In genomic region chr6:129749749-129750120, GRCh38 we compare ENCODE assay signal across 8 cellular contexts. TPM values are rescaled to one million over a fixed set of nuclear protein-coding genes. Genes with fewer than 3 reads are reported as not detected.
DNase-seq lines count a peak whose midpoint lies in the region; ATAC-seq and TF ChIP-seq lines count a peak whose summit lies in the region.

No MANE protein-coding gene starts in this region.

- H3K27me3 Mint-ChIP-seq in CD8-positive, alpha-beta memory T cell, result no peaks in the 10 kb centered on the region

- no peak overlapping the region for H3K9ac ChIP-seq in colonic mucosa (ENCODE audit: low read depth in 2 of 2, low read length in 2 of 2)

- no peaks in the 10 kb centered on the region for H3K9me3 ChIP-seq in CD8-positive, alpha-beta memory T cell (ENCODE audit: low read length)
- H3K9me3 ChIP-seq in colonic mucosa (no peaks in the 10 kb centered on the region), sigmoid colon (no peaks in the 10 kb centered on the region)

- POLR2A ChIA-PET in CD8-positive, alpha-beta memory T cell (lab: Charles Lee), result interaction anchor here (0.6 to 1.9 kb wide), 10 partner anchors 13 to 272 kb away, joined by 3 to 13 read pairs (median 4); partner anchors contain the start of genes ARHGAP18 and TMEM244

- WGBS in sigmoid colon, 2 donors, result 47 to 62% methylated on average over 4 of the region's 4 CpGs

- no peak for TF ChIP-seq EP300 in sigmoid colon (IDR thresholded peaks at IDR 0.05)

- peak overlapping the region; percentile 43 for H3K4me3 ChIP-seq in CD8-positive, alpha-beta memory T cell (ENCODE audit: low read length)
- H3K4me3 ChIP-seq in colonic mucosa (no peak overlapping the region), sigmoid colon (no peak overlapping the region)

- H3K27me3 ChIP-seq in CD8-positive, alpha-beta memory T cell (ENCODE audit: insufficient read depth, low read length, poor library complexity, severe bottlenecking), result no peaks in the 10 kb centered on the region
- H3K27me3 ChIP-seq in colonic mucosa (no peaks in the 10 kb centered on the region), sigmoid colon (no peaks in the 10 kb centered on the region)

- intact Hi-C loops in colonic mucosa (cut with DNase I) (no loop called here), sigmoid colon (cut with DNase I) (loop anchor here (2.0 kb wide), 1 partner anchor 151 kb away; no protein-coding TSS in a partner anchor)

- TF ChIP-seq CTCF in colonic mucosa (IDR thresholded peaks at IDR 0.05) (no peak), sigmoid colon (IDR thresholded peaks at IDR 0.05) (no peak)

- H3K4me1 ChIP-seq in CD8-positive, alpha-beta memory T cell (ENCODE audit: insufficient read depth, low read length), result peaks cover 43% of the 10 kb centered on the region
- H3K4me1 ChIP-seq in colonic mucosa (no peaks in the 10 kb centered on the region), sigmoid colon (peaks cover 0 to 32% (median 15%) of the 10 kb centered on the region in 4 donors)

- peak overlapping the region; percentile 15 for H3K27ac ChIP-seq in CD8-positive, alpha-beta memory T cell (ENCODE audit: low read depth, low read length)
- peak overlapping the region; percentile 10 for H3K27ac ChIP-seq in colonic mucosa
- H3K27ac ChIP-seq in sigmoid colon, result peak overlapping the region; percentile 3 to 56 (median 40)

- peak overlapping the region; percentile 80 to 98 (median 91) for H3K27ac Mint-ChIP-seq in CD8-positive, alpha-beta memory T cell

- peaks cover 45 to 60% (median 56%) of the 10 kb centered on the region in 3 donors for H3K4me1 Mint-ChIP-seq in CD8-positive, alpha-beta memory T cell

- peak overlapping the region; percentile 68 to 90 (median 78) for H3K4me3 Mint-ChIP-seq in CD8-positive, alpha-beta memory T cell

- CTCF ChIA-PET in CD8-positive, alpha-beta memory T cell (lab: Charles Lee), result interaction anchor here (1.0 to 4.5 kb wide), 11 partner anchors 11 to 146 kb away, joined by 3 to 27 read pairs (median 4); partner anchors contain the start of gene ARHGAP18

- peak in 3 of 5 donors; percentile 45 to 62 (median 59) for DNase-seq in CD8-positive, alpha-beta memory T cell
- DNase-seq in NOMO-1 treated with DMSO at 0.1 percent for 48 hours (lab: John Stamatoyannopoulos, UW; ENCODE audit: unreplicated experiment) (peak; percentile 95), colonic mucosa (no peak), sigmoid colon (no peak), NCI-H2227 (lab: John Stamatoyannopoulos, UW; ENCODE audit: unreplicated experiment) (no peak), DMS153 (lab: John Stamatoyannopoulos, UW) (no peak), NCI-H2171 (lab: John Stamatoyannopoulos, UW) (no peak)

- peak; percentile 46 for ATAC-seq in GM21825 (IDR thresholded peaks at IDR 0.05; ENCODE audit: unreplicated experiment)

- no peak for TF ChIP-seq POLR2A in sigmoid colon (IDR thresholded peaks at IDR 0.05)

- no peaks in the 10 kb centered on the region for H3K36me3 ChIP-seq in CD8-positive, alpha-beta memory T cell (ENCODE audit: insufficient read depth, low read length)
- H3K36me3 ChIP-seq in colonic mucosa, result no peaks in the 10 kb centered on the region
- H3K36me3 ChIP-seq in sigmoid colon, result no peaks in the 10 kb centered on the region

- no peaks in the 10 kb centered on the region for H3K9me3 Mint-ChIP-seq in CD8-positive, alpha-beta memory T cell

- no peaks in the 10 kb centered on the region for H3K36me3 Mint-ChIP-seq in CD8-positive, alpha-beta memory T cell

RNA-seq across cellular contexts. Expression of gene ARHGAP18, which starts 39.8 kb away (rescaled TPM):
- 1 to 10 TPM; 6.5 to 7.2 TPM for total RNA-seq in CD8-positive, alpha-beta memory T cell
- 5.8 TPM for polyA plus RNA-seq in CD8-positive, alpha-beta memory T cell
- total RNA-seq in colonic mucosa, result 10 to 100 TPM; 18.7 to 28.3 TPM
- total RNA-seq in sigmoid colon, result 10 to 100 TPM in 2 of 4 donors, 1 to 10 TPM in 2; 9.2 to 16.9 (median 10.0) TPM
- polyA plus RNA-seq in sigmoid colon, result 10 to 100 TPM in 2 of 3 donors, 1 to 10 TPM in 1; 9.2 to 16.0 (median 13.8) TPM

Comparison
In these comparisons a context has a peak if more than half of its experiments do, and no peak if none do; other contexts are left out.
1. DNase-seq: peak in CD8-positive, alpha-beta memory T cell (3 of 5) and NOMO-1 treated with DMSO at 0.1 percent for 48 hours (single experiment); none in colonic mucosa (single experiment), sigmoid colon (single experiment), NCI-H2227 (single experiment), DMS153 (single experiment) and NCI-H2171 (single experiment).
2. Peak in every context shown above with its lines, with median percentiles within 50 percentile points of each other: H3K27ac ChIP-seq.